8 cellular contexts compared by ENCODE assay signal in genomic region chr5:60540855-60541805, GRCh38.
A peak's percentile ranks its signal among the peaks of the same experiment; 100 is the strongest.
DNase-seq lines count a peak whose midpoint lies in the region; ATAC-seq, FAIRE-seq and TF ChIP-seq lines count a peak whose summit lies in the region.

No MANE protein-coding gene starts in this region.

- no peak overlapping the region for H3K14ac ChIP-seq in mesenchymal stem cell (ENCODE audit: low read length in 2 of 2)

- H2BK5ac ChIP-seq in mesenchymal stem cell (ENCODE audit: low read depth, low read length, poor library complexity, severe bottlenecking) = no peak overlapping the region

- H3K9ac ChIP-seq in mesenchymal stem cell (ENCODE audit: low read length) = peak overlapping the region; percentile 75

- H3K27ac ChIP-seq in mesenchymal stem cell (ENCODE audit: low read length, poor library complexity, severe bottlenecking) (no peak overlapping the region), gastrocnemius medialis (no peak overlapping the region)

- H3K9me3 ChIP-seq in mesenchymal stem cell (ENCODE audit: control insufficient read depth, low read length) (no peaks in the 10 kb centered on the region), gastrocnemius medialis (no peaks in the 10 kb centered on the region)

- peak overlapping the region; percentile 93 for H4K91ac ChIP-seq in mesenchymal stem cell (ENCODE audit: low read length)

- H2BK120ac ChIP-seq in mesenchymal stem cell (ENCODE audit: low read depth, low read length) = no peak overlapping the region

- H2BK15ac ChIP-seq in mesenchymal stem cell (ENCODE audit: low read depth, poor library complexity, severe bottlenecking) = peak overlapping the region; percentile 28

- no peaks in the 10 kb centered on the region for H3K27me3 Mint-ChIP-seq in type B pancreatic cell

- no peak overlapping the region for H3K23ac ChIP-seq in mesenchymal stem cell (ENCODE audit: low read length in 2 of 2)

- 14% methylated on average over 2 of the region's 5 CpGs for WGBS in mesenchymal stem cell

- TF ChIP-seq POLR2A in GM12892 (IDR thresholded peaks at IDR 0.05; ENCODE audit: low read depth, low read length) (peak; percentile 28; the same call in 1 of the 2 replicates), gastrocnemius medialis (IDR thresholded peaks at IDR 0.05) (no peak)

- no peak for TF ChIP-seq CTCF in gastrocnemius medialis (IDR thresholded peaks at IDR 0.05 in 4 of 5, conservative IDR thresholded peaks at IDR 0.05 in 1 of 5)
- TF ChIP-seq CTCF in type B pancreatic cell (conservative IDR thresholded peaks at IDR 0.05) = no peak

- no peak overlapping the region for H2AK5ac ChIP-seq in mesenchymal stem cell (ENCODE audit: low read length, severe bottlenecking)

- H3K4me3 Mint-ChIP-seq in type B pancreatic cell = no peak overlapping the region

- H3K4me3 ChIP-seq in mesenchymal stem cell (ENCODE audit: insufficient read depth in 1 of 2, low read depth in 1 of 2, low read length in 2 of 2) (no peak overlapping the region), gastrocnemius medialis (no peak overlapping the region)

- peak; percentile 92 for ATAC-seq in GM21825 (IDR thresholded peaks at IDR 0.05; ENCODE audit: unreplicated experiment)
- ATAC-seq in gastrocnemius medialis = no peak

- H3K4me1 ChIP-seq in mesenchymal stem cell (ENCODE audit: control insufficient read depth, insufficient read depth, low read depth, low read length) (no peaks in the 10 kb centered on the region), gastrocnemius medialis (no peaks in the 10 kb centered on the region)

- peak overlapping the region; percentile 82 for H4K8ac ChIP-seq in mesenchymal stem cell (ENCODE audit: low read length)

- in situ Hi-C loops in gastrocnemius medialis (cut with MboI; ENCODE audit: low sequenced_read_pairs in 4 of 4) = no loop called here

- no peaks in the 10 kb centered on the region for H3K36me3 ChIP-seq in mesenchymal stem cell (ENCODE audit: control insufficient read depth in 1 of 2, insufficient read depth in 2 of 2, low read depth in 1 of 2, low read length in 2 of 2)
- no peaks in the 10 kb centered on the region for H3K36me3 ChIP-seq in gastrocnemius medialis

- no peak overlapping the region for H3K27ac Mint-ChIP-seq in type B pancreatic cell

- H3K79me1 ChIP-seq in mesenchymal stem cell (replicated peaks; ENCODE audit: low read length, poor library complexity, severe bottlenecking) = no peaks in the 10 kb centered on the region

- peak overlapping the region in 1 of 2 experiments; percentile 78 for H3K4ac ChIP-seq in mesenchymal stem cell (ENCODE audit: low read depth in 1 of 2, low read length in 2 of 2)

- no peak overlapping the region for H2AFZ ChIP-seq in mesenchymal stem cell (ENCODE audit: low read depth, low read length)

- no peak for DNase-seq in GM12892 (ENCODE audit: insufficient read length)
- peak; percentile 39 for DNase-seq in M059J (ENCODE audit: low read depth)
- peak; percentile 86 for DNase-seq in mesenchymal stem cell
- DNase-seq in gastrocnemius medialis = no peak
- DNase-seq in C1 segment of cervical spinal cord (lab: John Stamatoyannopoulos, UW) = no peak
- no peak for DNase-seq in NCI-H510A (lab: John Stamatoyannopoulos, UW)
- DNase-seq in type B pancreatic cell (ENCODE audit: extremely low spot score, unreplicated experiment) = no peak

- intact Hi-C loops in gastrocnemius medialis (cut with DNase I; ENCODE audit: low total_unique reads) = no loop called here

- no peaks in the 10 kb centered on the region for H3K36me3 Mint-ChIP-seq in type B pancreatic cell

- H2BK12ac ChIP-seq in mesenchymal stem cell (ENCODE audit: low read length in 2 of 2) = peak overlapping the region; percentile 89 to 93

- peaks cover 19% of the 10 kb centered on the region for H3K4me1 Mint-ChIP-seq in type B pancreatic cell (ENCODE audit: unreplicated experiment)

- peak overlapping the region; percentile 72 to 83 for H3K18ac ChIP-seq in mesenchymal stem cell (ENCODE audit: low read depth in 1 of 2, low read length in 2 of 2)

- H3K27me3 ChIP-seq in mesenchymal stem cell (ENCODE audit: control insufficient read depth in 1 of 2, insufficient read depth in 1 of 2, low read length in 2 of 2) = peaks cover 0 to 4% of the 10 kb centered on the region in 2 experiments
- H3K27me3 ChIP-seq in gastrocnemius medialis = no peaks in the 10 kb centered on the region

- H3K4me2 ChIP-seq in mesenchymal stem cell (ENCODE audit: low read length, poor library complexity, severe bottlenecking) = no peak overlapping the region

- peaks cover 5% of the 10 kb centered on the region for H3K9me3 Mint-ChIP-seq in type B pancreatic cell

- peak; percentile 93 for FAIRE-seq in GM12892 (lab: Jason Lieb, UNC)

Comparison
In these comparisons a context has a peak if more than half of its experiments do, and no peak if none do; other contexts are left out.
1. DNase-seq: peak in M059J (single experiment) and mesenchymal stem cell (single experiment); none in GM12892 (single experiment), gastrocnemius medialis (0 of 2), C1 segment of cervical spinal cord (0 of 14), NCI-H510A (single experiment) and type B pancreatic cell (single experiment).